Comparison of ENCODE assay signal across 3 cellular contexts in the genomic region with DNA sequence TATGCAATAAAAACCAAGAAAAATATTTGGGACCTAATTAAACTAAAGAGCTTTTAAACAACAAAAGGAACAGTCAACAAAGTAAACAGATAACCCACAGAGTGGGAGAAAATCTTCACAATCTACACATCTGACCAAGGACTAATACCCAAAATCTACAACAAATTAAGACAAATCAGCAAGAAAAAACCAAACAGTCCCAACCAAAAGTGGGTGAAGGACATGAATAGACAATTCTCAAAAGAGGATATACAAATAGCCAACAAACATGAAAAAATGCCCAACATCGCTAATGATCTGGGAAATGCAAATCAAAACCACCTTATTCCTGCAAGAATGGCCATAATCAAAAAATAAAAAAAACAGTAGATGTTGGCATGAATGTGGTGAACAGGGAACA.
"Had no signal": no experiment of that assay in that cellular context is flagged by ENCODE, and none has a peak within 500 bp of the region (broad histone marks: within the 10 kb centered on the region; RNA-seq: fewer than 3 reads in every experiment).

No MANE protein-coding gene starts in this region.

- H3K4me3 ChIP-seq: GM12878 had no signal

- DNase-seq: GDM1, GF-D8 had no signal
